Comparison of ENCODE assay signal across 19 cellular contexts in genomic region chr1:224786533-224787249, GRCh38.
DNase-seq lines count a peak whose midpoint lies in the region; ATAC-seq, FAIRE-seq and TF ChIP-seq lines count a peak whose summit lies in the region.
"Had no signal": no experiment of that assay in that cellular context is flagged by ENCODE, and none has a peak within 500 bp of the region (broad histone marks: within the 10 kb centered on the region; RNA-seq: fewer than 3 reads in every experiment).

No MANE protein-coding gene starts in this region.

- intact Hi-C loops in spleen (cut with DNase I; ENCODE audit: low total_unique reads), result no loop called here

- H3K4me1 Mint-ChIP-seq in GM23338 (peaks cover 16% of the 10 kb centered on the region), endodermal cell (peaks cover 42% of the 10 kb centered on the region)
- peaks cover 13% of the 10 kb centered on the region for H3K4me1 Mint-ChIP-seq in stimulated activated effector memory CD8-positive, alpha-beta T cell treated with anti-CD3 and anti-CD28 coated beads, Interleukin-12 subunit alpha, Interleukin-12 subunit beta, amount 100 ng/mL, for 72 hours

- H3K27me3 ChIP-seq in GM23338 (ENCODE audit: insufficient read depth) (peaks cover 9% of the 10 kb centered on the region; the same call in 1 of the 2 replicates), endodermal cell (ENCODE audit: control insufficient read depth, insufficient read depth, low read length, poor library complexity, severe bottlenecking) (no peaks in the 10 kb centered on the region), spleen (replicated peaks in 1 of 7) (no peaks in the 10 kb centered on the region)
- H3K27me3 ChIP-seq: BLaER1, heart left ventricle had no signal

- H3K9ac ChIP-seq in endodermal cell (ENCODE audit: extremely low read depth, low read length, poor library complexity, severe bottlenecking), result no peak overlapping the region
- H3K9ac ChIP-seq: BLaER1 had no signal

- H3K27ac ChIP-seq in GM23338 (ENCODE audit: low read depth) (no peak overlapping the region), RWPE1 (no peak overlapping the region), endodermal cell (ENCODE audit: low read depth, low read length) (no peak overlapping the region), spleen (no peak overlapping the region)
- H3K27ac ChIP-seq: BLaER1, heart left ventricle, lower lobe of right lung had no signal

- no peaks in the 10 kb centered on the region for H3K9me2 ChIP-seq in GM23338 (ENCODE audit: insufficient read depth)

- H3F3A ChIP-seq in GM23338 (replicated peaks; ENCODE audit: low read depth), result no peaks in the 10 kb centered on the region

- no peak for TF ChIP-seq POLR2A in spleen (IDR thresholded peaks at IDR 0.05)

- H3K27ac Mint-ChIP-seq in GM23338, result no peak overlapping the region
- H3K27ac Mint-ChIP-seq in endodermal cell, result no peak overlapping the region
- H3K27ac Mint-ChIP-seq in stimulated activated effector memory CD8-positive, alpha-beta T cell treated with anti-CD3 and anti-CD28 coated beads, Interleukin-12 subunit alpha, Interleukin-12 subunit beta, amount 100 ng/mL, for 72 hours, result no peak overlapping the region
- H3K27ac Mint-ChIP-seq: activated CD4-positive, alpha-beta T cell treated with anti-CD3 and anti-CD28 coated beads, Interleukin-2, amount 10 ng/mL, durations not matched to agents 24 days and 14 days had no signal

- H3K27me3 Mint-ChIP-seq in GM23338 (ENCODE audit: insufficient read depth, low read depth, poor library complexity), result no peaks in the 10 kb centered on the region
- H3K27me3 Mint-ChIP-seq in endodermal cell (ENCODE audit: insufficient read depth), result no peaks in the 10 kb centered on the region
- H3K27me3 Mint-ChIP-seq: activated CD4-positive, alpha-beta T cell treated with anti-CD3 and anti-CD28 coated beads, Interleukin-2, amount 10 ng/mL, durations not matched to agents 24 days and 14 days had no signal

- FAIRE-seq in D721Med (lab: Jason Lieb, UNC), result no peak
- FAIRE-seq: GM12892, HTR-8/SVneo, TTC549 had no signal

- POLR2A ChIA-PET in RWPE1 (lab: Yijun Ruan, JAX; ENCODE audit: low non-redundant PET), result no interaction called here

- H3K4me3 ChIP-seq in GM23338 (no peak overlapping the region), endodermal cell (ENCODE audit: low read length) (peak overlapping the region; percentile 33), spleen (no peak overlapping the region)
- H3K4me3 ChIP-seq: BLaER1, heart left ventricle, lower lobe of right lung had no signal

- peaks cover 14% of the 10 kb centered on the region for H3K9me3 ChIP-seq in endodermal cell (ENCODE audit: control insufficient read depth, low read length)
- H3K9me3 ChIP-seq in spleen, result no peaks in the 10 kb centered on the region
- H3K9me3 ChIP-seq: heart left ventricle, lower lobe of right lung had no signal

- 80 to 93% methylated on average over 2 to 3 of the region's 3 CpGs for WGBS in endodermal cell (ENCODE audit: insufficient coverage in 1 of 2, insufficient read length in 1 of 2), 2 experiments
- WGBS in spleen, 5 donors, result 64 to 83% (median 76%) methylated on average over 3 of the region's 3 CpGs

- ATAC-seq in GM23338, result no peak
- ATAC-seq in stimulated activated effector memory CD8-positive, alpha-beta T cell treated with anti-CD3 and anti-CD28 coated beads, Interleukin-12 subunit alpha, Interleukin-12 subunit beta, amount 100 ng/mL, for 72 hours, result peak; percentile 31
- ATAC-seq in HG02759 (IDR thresholded peaks at IDR 0.05; ENCODE audit: unreplicated experiment), result no peak
- ATAC-seq: heart left ventricle, lower lobe of right lung, sciatic nerve had no signal

- H2AFZ ChIP-seq in GM23338, result peak overlapping the region; percentile 52; the same call in 1 of the 2 replicates

- H3K4me3 Mint-ChIP-seq in GM23338 (no peak overlapping the region), endodermal cell (no peak overlapping the region)
- no peak overlapping the region for H3K4me3 Mint-ChIP-seq in stimulated activated effector memory CD8-positive, alpha-beta T cell treated with anti-CD3 and anti-CD28 coated beads, Interleukin-12 subunit alpha, Interleukin-12 subunit beta, amount 100 ng/mL, for 72 hours
- H3K4me3 Mint-ChIP-seq: activated CD4-positive, alpha-beta T cell treated with anti-CD3 and anti-CD28 coated beads, Interleukin-2, amount 10 ng/mL, durations not matched to agents 24 days and 14 days had no signal

- H4K20me1 ChIP-seq in GM23338 (replicated peaks; ENCODE audit: insufficient read depth), result no peaks in the 10 kb centered on the region
- H4K20me1 ChIP-seq: BLaER1 had no signal

- TF ChIP-seq CTCF in GM23338 (conservative IDR thresholded peaks at IDR 0.05; ENCODE audit: low read depth in 2 of 2), result no peak
- no peak for TF ChIP-seq CTCF in RWPE1 (conservative IDR thresholded peaks at IDR 0.05; ENCODE audit: low read depth)
- TF ChIP-seq CTCF in endodermal cell (conservative IDR thresholded peaks at IDR 0.05), result no peak
- TF ChIP-seq CTCF in D721Med (IDR thresholded peaks at IDR 0.05; ENCODE audit: insufficient read depth, missing control alignments), result no peak
- no peak for TF ChIP-seq CTCF in spleen (IDR thresholded peaks at IDR 0.05 in 8 of 11, conservative IDR thresholded peaks at IDR 0.05 in 3 of 11)

- H3K79me2 ChIP-seq in GM23338 (replicated peaks; ENCODE audit: insufficient read depth), result no peaks in the 10 kb centered on the region

- H3K36me3 ChIP-seq in GM23338 (ENCODE audit: insufficient read depth), result no peaks in the 10 kb centered on the region
- H3K36me3 ChIP-seq in endodermal cell (ENCODE audit: control insufficient read depth, insufficient read depth, low read length), result no peaks in the 10 kb centered on the region
- H3K36me3 ChIP-seq in spleen, result no peaks in the 10 kb centered on the region
- H3K36me3 ChIP-seq: BLaER1, heart left ventricle, lower lobe of right lung had no signal

- H3K4me1 ChIP-seq in GM23338 (ENCODE audit: insufficient read depth) (peaks cover 10% of the 10 kb centered on the region; the same call in 1 of the 2 replicates), endodermal cell (ENCODE audit: control insufficient read depth, insufficient read depth, low read length) (peaks cover 4% of the 10 kb centered on the region), spleen (peaks cover 0 to 15% (median 4%) of the 10 kb centered on the region in 6 donors)
- H3K4me1 ChIP-seq: lower lobe of right lung had no signal

- H3K9me3 Mint-ChIP-seq in GM23338 (no peaks in the 10 kb centered on the region; the same call in 2 of the 3 replicates), endodermal cell (peaks cover 9% of the 10 kb centered on the region)
- peaks cover 3% of the 10 kb centered on the region for H3K9me3 Mint-ChIP-seq in stimulated activated effector memory CD8-positive, alpha-beta T cell treated with anti-CD3 and anti-CD28 coated beads, Interleukin-12 subunit alpha, Interleukin-12 subunit beta, amount 100 ng/mL, for 72 hours

- H3K36me3 Mint-ChIP-seq in GM23338 (ENCODE audit: low read depth), result no peaks in the 10 kb centered on the region
- H3K36me3 Mint-ChIP-seq in endodermal cell (ENCODE audit: low read depth), result no peaks in the 10 kb centered on the region
- H3K36me3 Mint-ChIP-seq in stimulated activated effector memory CD8-positive, alpha-beta T cell treated with anti-CD3 and anti-CD28 coated beads, Interleukin-12 subunit alpha, Interleukin-12 subunit beta, amount 100 ng/mL, for 72 hours, result no peaks in the 10 kb centered on the region

- CTCF ChIA-PET in RWPE1 (lab: Yijun Ruan, JAX), result interaction anchor here (0.5 kb wide), 1 partner anchor 538 kb away, joined by 3 read pairs; no protein-coding TSS in a partner anchor

- H3K4me2 ChIP-seq in GM23338, result no peak overlapping the region
- H3K4me2 ChIP-seq: BLaER1 had no signal

- DNase-seq in GM23338 (ENCODE audit: low spot score) (no peak), RWPE1 (ENCODE audit: low spot score) (peak; percentile 12), endodermal cell (no peak), D721Med (ENCODE audit: insufficient read length, low spot score) (no peak), spleen (no peak)
- peak in 1 of 2 donors; percentile 29 for DNase-seq in stimulated activated effector memory CD8-positive, alpha-beta T cell treated with anti-CD3 and anti-CD28 coated beads, Interleukin-12 subunit alpha, Interleukin-12 subunit beta, amount 100 ng/mL, for 72 hours (ENCODE audit: low spot score in 2 of 2)
- DNase-seq: activated CD4-positive, alpha-beta T cell treated with anti-CD3 and anti-CD28 coated beads, Interleukin-2, amount 10 ng/mL, durations not matched to agents 24 days and 14 days; activated naive CD4-positive, alpha-beta T cell treated with anti-CD3 and anti-CD28 coated beads, Interleukin-2, amount 50 U/mL, for 16 hours; activated T-cell treated with anti-CD3 and anti-CD28 coated beads for 4 hours; GDM1; heart left ventricle; lower lobe of right lung; NCI-H187 treated with DMSO at 0.1 percent for 48 hours had no signal

TF ChIP-seq in GM23338, 12 proteins besides CTCF, POLR2A, EP300 and RAD21 (continues in another document):
- no peak for TF ChIP-seq NANOG (IDR thresholded peaks at IDR 0.05; ENCODE audit: borderline replicate concordance)
- TF ChIP-seq STAT1 (IDR thresholded peaks at IDR 0.05; ENCODE audit: unreplicated experiment), result no peak
- TF ChIP-seq, protein P1, sequence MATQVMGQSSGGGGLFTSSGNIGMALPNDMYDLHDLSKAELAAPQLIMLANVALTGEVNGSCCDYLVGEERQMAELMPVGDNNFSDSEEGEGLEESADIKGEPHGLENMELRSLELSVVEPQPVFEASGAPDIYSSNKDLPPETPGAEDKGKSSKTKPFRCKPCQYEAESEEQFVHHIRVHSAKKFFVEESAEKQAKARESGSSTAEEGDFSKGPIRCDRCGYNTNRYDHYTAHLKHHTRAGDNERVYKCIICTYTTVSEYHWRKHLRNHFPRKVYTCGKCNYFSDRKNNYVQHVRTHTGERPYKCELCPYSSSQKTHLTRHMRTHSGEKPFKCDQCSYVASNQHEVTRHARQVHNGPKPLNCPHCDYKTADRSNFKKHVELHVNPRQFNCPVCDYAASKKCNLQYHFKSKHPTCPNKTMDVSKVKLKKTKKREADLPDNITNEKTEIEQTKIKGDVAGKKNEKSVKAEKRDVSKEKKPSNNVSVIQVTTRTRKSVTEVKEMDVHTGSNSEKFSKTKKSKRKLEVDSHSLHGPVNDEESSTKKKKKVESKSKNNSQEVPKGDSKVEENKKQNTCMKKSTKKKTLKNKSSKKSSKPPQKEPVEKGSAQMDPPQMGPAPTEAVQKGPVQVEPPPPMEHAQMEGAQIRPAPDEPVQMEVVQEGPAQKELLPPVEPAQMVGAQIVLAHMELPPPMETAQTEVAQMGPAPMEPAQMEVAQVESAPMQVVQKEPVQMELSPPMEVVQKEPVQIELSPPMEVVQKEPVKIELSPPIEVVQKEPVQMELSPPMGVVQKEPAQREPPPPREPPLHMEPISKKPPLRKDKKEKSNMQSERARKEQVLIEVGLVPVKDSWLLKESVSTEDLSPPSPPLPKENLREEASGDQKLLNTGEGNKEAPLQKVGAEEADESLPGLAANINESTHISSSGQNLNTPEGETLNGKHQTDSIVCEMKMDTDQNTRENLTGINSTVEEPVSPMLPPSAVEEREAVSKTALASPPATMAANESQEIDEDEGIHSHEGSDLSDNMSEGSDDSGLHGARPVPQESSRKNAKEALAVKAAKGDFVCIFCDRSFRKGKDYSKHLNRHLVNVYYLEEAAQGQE (IDR thresholded peaks at IDR 0.05; ENCODE audit: unreplicated experiment), result no peak
- no peak for TF ChIP-seq ZNF114 (CRISPR knock-in tag; IDR thresholded peaks at IDR 0.05)
